ENCODE assay signal across 11 cellular contexts in genomic region chr6:168609026-168609685, GRCh38.
"Had no signal": no experiment of that assay in that cellular context is flagged by ENCODE, and none has a peak within 500 bp of the region (broad histone marks: within the 10 kb centered on the region; RNA-seq: fewer than 3 reads in every experiment).

No MANE protein-coding gene starts in this region.

- H3K4me1 ChIP-seq: esophagus muscularis mucosa, right lobe of liver, spleen, tibial artery had no signal

- H3K9me3 ChIP-seq: esophagus muscularis mucosa, right lobe of liver, tibial artery had no signal

- H3K36me3 ChIP-seq: right lobe of liver, spleen had no signal

- H3K27me3 ChIP-seq: esophagus muscularis mucosa, right lobe of liver, tibial artery had no signal

- DNase-seq: activated naive CD4-positive, alpha-beta T cell; anterior cingulate cortex; left colon; nephron progenitor cell; right lobe of liver; spleen; T-helper 2 cell; tibial artery had no signal

- H3K4me3 ChIP-seq: esophagus muscularis mucosa, lung, right lobe of liver, spleen, tibial artery had no signal

- H3K27ac ChIP-seq: esophagus muscularis mucosa, right lobe of liver, spleen, tibial artery had no signal

- ATAC-seq: activated CD4-positive, CD25-positive, alpha-beta regulatory T cell treated with anti-CD3 and anti-CD28 coated beads, Interleukin-2, amount 50 U/mL, for 24 hours; left colon; right lobe of liver had no signal
